Comparison of ENCODE assay signal across 23 cellular contexts in the genomic region with DNA sequence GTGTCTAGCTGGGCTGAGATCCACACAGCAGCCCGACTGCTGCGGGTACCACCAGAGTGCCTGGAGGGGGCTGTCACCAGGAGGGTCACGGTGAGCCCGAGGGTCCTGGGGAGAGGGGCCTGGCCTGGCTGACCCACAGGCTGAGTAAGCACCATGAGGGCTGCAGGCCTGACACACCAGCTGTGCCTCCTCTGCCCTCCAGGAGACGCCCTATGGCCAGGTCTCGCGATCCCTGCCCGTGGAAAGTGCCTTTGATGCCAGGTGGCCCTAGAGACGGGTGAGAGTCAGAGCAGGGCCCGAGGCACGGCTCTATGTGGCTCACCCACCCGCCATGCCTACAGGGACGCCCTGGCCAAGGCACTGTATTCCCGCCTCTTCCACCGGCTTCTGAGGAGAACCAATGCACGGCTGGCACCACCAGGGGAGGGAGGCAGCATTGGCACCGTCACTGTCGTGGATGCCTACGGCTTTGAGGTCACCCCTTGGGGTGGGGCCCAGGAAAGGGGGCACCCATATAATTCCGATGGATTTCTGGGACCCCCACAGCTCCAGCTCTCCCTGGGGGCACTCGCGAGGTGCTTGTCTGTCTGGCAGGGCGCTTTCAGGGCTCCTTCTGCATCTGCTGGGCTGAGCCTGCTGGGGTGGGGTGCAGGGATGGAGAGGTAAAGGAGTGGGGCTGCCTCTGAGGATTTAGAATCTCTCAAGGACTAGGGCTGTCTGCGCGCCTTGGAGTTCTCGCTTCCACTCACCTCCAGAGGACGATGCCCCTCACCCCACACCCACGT. TPM values are rescaled to one million over a fixed set of nuclear protein-coding genes. Genes with fewer than 3 reads are reported as not detected.
A peak's percentile ranks its signal among the peaks of the same experiment; 100 is the strongest.
DNase-seq lines count a peak whose midpoint lies in the region; ATAC-seq, FAIRE-seq and TF ChIP-seq lines count a peak whose summit lies in the region.
"Had no signal": no experiment of that assay in that cellular context is flagged by ENCODE, and none has a peak within 500 bp of the region (broad histone marks: within the 10 kb centered on the region; RNA-seq: fewer than 3 reads in every experiment).

No MANE protein-coding gene starts in this region.

- H3K4me1 Mint-ChIP-seq in nephron progenitor cell (peaks cover 8% of the 10 kb centered on the region), neural progenitor cell (peaks cover 4% of the 10 kb centered on the region)
- H3K4me1 Mint-ChIP-seq: neural crest cell had no signal

- no peak overlapping the region for H4K8ac ChIP-seq in trophoblast cell (ENCODE audit: low read depth, low read length)

- no peak overlapping the region for H4K12ac ChIP-seq in trophoblast cell (ENCODE audit: low read depth, low read length)

- no peak for TF ChIP-seq POLR2A in GM12878 (IDR thresholded peaks at IDR 0.05; ENCODE audit: low read depth, low read length)

- no peak overlapping the region for H2AK5ac ChIP-seq in trophoblast cell (ENCODE audit: low read length)

- no peak overlapping the region for H2AFZ ChIP-seq in GM12878 (ENCODE audit: control insufficient read depth, low read depth, low read length)
- H2AFZ ChIP-seq in trophoblast cell (ENCODE audit: insufficient read depth, low read length, poor library complexity), result no peak overlapping the region
- no peak overlapping the region for H2AFZ ChIP-seq in neural progenitor cell (replicated peaks)

- H2BK5ac ChIP-seq in trophoblast cell (ENCODE audit: low read depth, low read length, poor library complexity), result no peak overlapping the region

- SMC1A ChIA-PET in GM12878 (lab: Charles Lee; ENCODE audit: uncharacterized antibody, unreplicated experiment), result no interaction called here

- FAIRE-seq in GM12878 (lab: Jason Lieb, UNC) (no peak), small intestine (lab: Jason Lieb, UNC) (no peak)

- H3K27me3 Mint-ChIP-seq in nephron progenitor cell (ENCODE audit: low read depth, poor library complexity) (peaks cover 9% of the 10 kb centered on the region), neural progenitor cell (ENCODE audit: insufficient read depth, low read depth) (peaks cover 9% of the 10 kb centered on the region)
- H3K27me3 Mint-ChIP-seq: CD8-positive, alpha-beta memory T cell; T-helper 17 cell had no signal

- in situ Hi-C loops in GM12878 (cut with MboI), result loop anchor here (10.0 kb wide), 1 partner anchor 170 kb away; no protein-coding TSS in a partner anchor

- CTCF ChIA-PET in GM12878 (lab: Yijun Ruan, JAX), result interaction anchor here (1.0 to 1.4 kb wide), 3 partner anchors 14 to 155 kb away, joined by 4 to 5 read pairs (median 5); no protein-coding TSS in a partner anchor

- no peak overlapping the region for H2BK12ac ChIP-seq in trophoblast cell (ENCODE audit: low read length)

- DNase-seq in H7 (peak; percentile 63), NCI-H1092 treated with DMSO at 0.1 percent for 48 hours (lab: John Stamatoyannopoulos, UW) (peak; percentile 10), GM12878 (ENCODE audit: low read depth, low spot score) (no peak), trophoblast cell (peak; percentile 89 to 96), nephron progenitor cell (no peak), neural progenitor cell (ENCODE audit: low spot score) (no peak), small intestine (no peak)
- DNase-seq: activated CD4-positive, alpha-beta T cell treated with anti-CD3 and anti-CD28 coated beads, Interleukin-2, amount 50 U/mL, for 1 hour; activated CD8-positive, alpha-beta memory T cell treated with anti-CD3 and anti-CD28 coated beads, Interleukin-2, amount 50 U/mL, for 48 hours; activated effector memory CD4-positive, alpha-beta T cell treated with anti-CD3 and anti-CD28 coated beads, Interleukin-2, amount 50 U/mL, for 16 hours; CD8-positive, alpha-beta memory T cell; cortex of kidney; heart right ventricle; left ventricle myocardium superior; NCI-H2029; psoas muscle; stimulated activated CD4-positive, alpha-beta T cell treated with anti-CD3 and anti-CD28 coated beads, Interleukin-4, amount 100 ng/mL, for 1 hour; stimulated activated naive CD8-positive, alpha-beta T cell treated with anti-CD3 and anti-CD28 coated beads, Interleukin-15, Interleukin-2, amounts not matched to agents 100 U/mL and 50 U/mL, for 24 hours; T-helper 17 cell had no signal

- WGBS in GM12878 (ENCODE audit: insufficient coverage, insufficient replicate concordance, low lambda C conversion rate, missing lambda C conversion rate), result 40% methylated on average over 28 of the region's 28 CpGs
- no CpG with 5 or more reads among the region's 28 CpGs for WGBS in trophoblast cell (ENCODE audit: extremely low coverage, insufficient coverage, insufficient read length)
- WGBS in small intestine, 3 donors, result 75 to 81% (median 76%) methylated on average over 27 to 28 of the region's 28 CpGs

- no peaks in the 10 kb centered on the region for H3F3A ChIP-seq in neural progenitor cell (ENCODE audit: low read depth)

- RAD21 ChIA-PET in GM12878 (lab: Charles Lee; ENCODE audit: unreplicated experiment), result no interaction called here

- H3K4me3 Mint-ChIP-seq in nephron progenitor cell (no peak overlapping the region), neural progenitor cell (no peak overlapping the region)
- H3K4me3 Mint-ChIP-seq: CD8-positive, alpha-beta memory T cell; neural crest cell; T-helper 17 cell had no signal

- peaks cover 7% of the 10 kb centered on the region; the same call in 1 of the 2 replicates for H3K27me3 ChIP-seq in H7 (ENCODE audit: control insufficient read depth, insufficient read depth, low read length)
- no peaks in the 10 kb centered on the region; a peak in 1 of 4 replicates for H3K27me3 ChIP-seq in GM12878 (replicated peaks in 1 of 2; ENCODE audit: control insufficient read depth in 2 of 2, insufficient read depth in 2 of 2, low read length in 1 of 2)
- no peaks in the 10 kb centered on the region for H3K27me3 ChIP-seq in trophoblast cell (ENCODE audit: insufficient read depth, low read length)
- peaks cover 10% of the 10 kb centered on the region for H3K27me3 ChIP-seq in neural progenitor cell
- H3K27me3 ChIP-seq in small intestine (ENCODE audit: control insufficient read depth in 2 of 2, insufficient read depth in 2 of 2, low read length in 2 of 2), result no peaks in the 10 kb centered on the region
- H3K27me3 ChIP-seq: heart right ventricle, tibial nerve had no signal

- H3K9ac ChIP-seq in GM12878 (ENCODE audit: control insufficient read depth, insufficient read depth, low read length) (no peak overlapping the region), trophoblast cell (ENCODE audit: low read length) (no peak overlapping the region), neural progenitor cell (no peak overlapping the region)

- H3K27ac Mint-ChIP-seq in nephron progenitor cell, result no peak overlapping the region
- H3K27ac Mint-ChIP-seq in neural progenitor cell, result no peak overlapping the region
- H3K27ac Mint-ChIP-seq: T-helper 17 cell had no signal

- no peak for TF ChIP-seq RAD21 in GM12878 (IDR thresholded peaks at IDR 0.05; ENCODE audit: insufficient read depth, low read depth, low read length)

- TF ChIP-seq CTCF in GM12878 (IDR thresholded peaks at IDR 0.05 in 2 of 3, conservative IDR thresholded peaks at IDR 0.05 in 1 of 3; ENCODE audit: control insufficient read depth in 2 of 3, extremely low read depth in 1 of 3, insufficient read depth in 1 of 3, low read depth in 3 of 3, low read length in 3 of 3) (no peak), nephron progenitor cell (IDR thresholded peaks at IDR 0.05) (no peak), neural progenitor cell (IDR thresholded peaks at IDR 0.05) (no peak)

- no peak overlapping the region for H3K27ac ChIP-seq in GM12878 (ENCODE audit: control insufficient read depth, insufficient read depth)
- H3K27ac ChIP-seq in trophoblast cell (ENCODE audit: low read depth, low read length), result no peak overlapping the region
- no peak overlapping the region for H3K27ac ChIP-seq in neural progenitor cell
- no peak overlapping the region for H3K27ac ChIP-seq in small intestine (ENCODE audit: low read depth in 1 of 2, low read length in 1 of 2)
- H3K27ac ChIP-seq: heart right ventricle, psoas muscle, tibial nerve had no signal

- H3K4me3 ChIP-seq in H7 (ENCODE audit: insufficient read depth, low read depth, low read length) (no peak overlapping the region), GM12878 (no peak overlapping the region), trophoblast cell (ENCODE audit: low read depth, low read length) (no peak overlapping the region), neural progenitor cell (no peak overlapping the region), small intestine (ENCODE audit: low read depth in 1 of 2, low read length in 2 of 2) (no peak overlapping the region)
- H3K4me3 ChIP-seq: heart right ventricle, psoas muscle, smooth muscle cell, tibial nerve had no signal

- no peaks in the 10 kb centered on the region for H3K36me3 ChIP-seq in H7 (replicated peaks; ENCODE audit: control insufficient read depth, insufficient read depth, low read length)
- H3K36me3 ChIP-seq in GM12878 (ENCODE audit: control insufficient read depth in 2 of 2, insufficient read depth in 2 of 2, low read length in 1 of 2), result no peaks in the 10 kb centered on the region
- H3K36me3 ChIP-seq in trophoblast cell (ENCODE audit: control insufficient read depth in 1 of 2, insufficient read depth in 2 of 2, low read length in 2 of 2), result no peaks in the 10 kb centered on the region
- H3K36me3 ChIP-seq in neural progenitor cell, result no peaks in the 10 kb centered on the region
- peaks cover 0 to 2% of the 10 kb centered on the region in 2 donors for H3K36me3 ChIP-seq in small intestine (ENCODE audit: control insufficient read depth in 2 of 2, insufficient read depth in 2 of 2, low read length in 2 of 2)

- peak; percentile 10; the same call in 1 of the 3 replicates for ATAC-seq in GM12878
- ATAC-seq: heart right ventricle; left ventricle myocardium superior; psoas muscle; Right ventricle myocardium inferior; stimulated activated naive CD8-positive, alpha-beta T cell treated with anti-CD3 and anti-CD28 coated beads, Interleukin-15, Interleukin-2, amounts not matched to agents 100 U/mL and 50 U/mL, for 24 hours; T-helper 17 cell had no signal

- H3K4me2 ChIP-seq in GM12878 (ENCODE audit: control insufficient read depth, insufficient read depth) (no peak overlapping the region), trophoblast cell (ENCODE audit: low read length) (no peak overlapping the region), neural progenitor cell (no peak overlapping the region)
- H3K4me2 ChIP-seq: smooth muscle cell had no signal

- no peaks in the 10 kb centered on the region for H3K9me3 Mint-ChIP-seq in nephron progenitor cell
- H3K9me3 Mint-ChIP-seq in neural progenitor cell, result no peaks in the 10 kb centered on the region
- H3K9me3 Mint-ChIP-seq: CD8-positive, alpha-beta memory T cell; neural crest cell had no signal

- no peak for TF ChIP-seq EP300 in GM12878 (IDR thresholded peaks at IDR 0.05; ENCODE audit: borderline replicate concordance in 1 of 2, control insufficient read depth in 1 of 2, low read depth in 2 of 2, low read length in 2 of 2)

- no peak overlapping the region for H4K91ac ChIP-seq in trophoblast cell (ENCODE audit: low read depth, low read length)

- no peak overlapping the region for H3K18ac ChIP-seq in trophoblast cell (ENCODE audit: low read length)

- intact Hi-C loops in GM12878 (cut with micrococcal nuclease; ENCODE audit: unreplicated experiment), result no loop called here

- no peaks in the 10 kb centered on the region for H3K4me1 ChIP-seq in GM12878 (ENCODE audit: control insufficient read depth, insufficient read depth, low read length)
- H3K4me1 ChIP-seq in trophoblast cell (ENCODE audit: control insufficient read depth in 1 of 2, insufficient read depth in 2 of 2, low read length in 2 of 2), result no peaks in the 10 kb centered on the region
- no peaks in the 10 kb centered on the region for H3K4me1 ChIP-seq in neural progenitor cell
- H3K4me1 ChIP-seq in small intestine (ENCODE audit: control insufficient read depth in 2 of 2, insufficient read depth in 1 of 2, low read depth in 1 of 2, low read length in 1 of 2), result no peaks in the 10 kb centered on the region

- BruUV-seq in GM12878 (replicated peaks; lab: Mats Ljungman, UMichigan), result no TSS peak

- POLR2A ChIA-PET in GM12878 (lab: Charles Lee), result interaction anchor here (0.6 kb wide), 1 partner anchor 15 kb away, joined by 4 read pairs; no protein-coding TSS in a partner anchor

- H4K20me1 ChIP-seq in GM12878 (ENCODE audit: control insufficient read depth, insufficient read depth) (no peaks in the 10 kb centered on the region), neural progenitor cell (ENCODE audit: low read depth) (no peaks in the 10 kb centered on the region)

- H3K9me3 ChIP-seq in GM12878 (replicated peaks; ENCODE audit: control insufficient read depth, insufficient read depth, low read length) (no peaks in the 10 kb centered on the region), trophoblast cell (ENCODE audit: insufficient read depth, low read depth, low read length) (no peaks in the 10 kb centered on the region), neural progenitor cell (ENCODE audit: low read depth) (no peaks in the 10 kb centered on the region), small intestine (ENCODE audit: control insufficient read depth, low read depth) (no peaks in the 10 kb centered on the region)
- H3K9me3 ChIP-seq: heart right ventricle, psoas muscle, tibial nerve had no signal

- H3K36me3 Mint-ChIP-seq in nephron progenitor cell (ENCODE audit: low read depth), result no peaks in the 10 kb centered on the region
- H3K36me3 Mint-ChIP-seq in neural progenitor cell, result no peaks in the 10 kb centered on the region
- H3K36me3 Mint-ChIP-seq: CD8-positive, alpha-beta memory T cell had no signal

- no peak overlapping the region for H3K23ac ChIP-seq in trophoblast cell (ENCODE audit: low read length)

- no peak overlapping the region for H3K4ac ChIP-seq in trophoblast cell (ENCODE audit: low read depth, low read length)

- no peak overlapping the region for H2BK120ac ChIP-seq in trophoblast cell (ENCODE audit: insufficient read depth, low read length, poor library complexity)

- no peaks in the 10 kb centered on the region for H3K79me1 ChIP-seq in trophoblast cell (ENCODE audit: low read length)

- no peak overlapping the region for H3K14ac ChIP-seq in trophoblast cell (ENCODE audit: low read length)

- H3K79me2 ChIP-seq in GM12878 (ENCODE audit: control insufficient read depth, insufficient read depth, low read length), result no peaks in the 10 kb centered on the region
- H3K79me2 ChIP-seq in trophoblast cell (ENCODE audit: control insufficient read depth, insufficient read depth, low read length, poor library complexity), result no peaks in the 10 kb centered on the region
- no peaks in the 10 kb centered on the region for H3K79me2 ChIP-seq in neural progenitor cell (ENCODE audit: low read depth)

RNA-seq across cellular contexts. Expression of gene MYO15B, which starts 7.1 kb away (rescaled TPM):
- 9.9 and 14.6 TPM in 2 replicates for total RNA-seq in H7 (2014; rRNA removed; shearing (Covaris generic))
- total RNA-seq in GM12878 (2013; cell fraction: nucleolus; rRNA removed), result 43.1 and 49.0 TPM in 2 replicates
- total RNA-seq in GM12878 (2014; rRNA removed), result 4.3 and 6.7 TPM in 2 replicates
- total RNA-seq in GM12878 (2014; rRNA removed; fragmentation: Illumina TruSeq; extraction: Trizol), result 2.3 and 2.7 TPM in 2 replicates
- 12.3 and 15.4 TPM in 2 replicates for total RNA-seq in GM12878 (2021)
- polyA plus RNA-seq in GM12878 (2011; ENCODE audit: low read depth), result 3.0 TPM
- 0.67 and 0.82 TPM in 2 replicates for polyA plus RNA-seq in GM12878 (2011; rRNA removed)
- 0.73 and 0.92 TPM in 2 replicates for polyA plus RNA-seq in GM12878 (2011; cell fraction: cytosol; rRNA removed)
- 16.5 and 17.3 TPM in 2 replicates for polyA plus RNA-seq in GM12878 (2011; cell fraction: nucleus; rRNA removed)
- 14.4 and 19.5 TPM in 2 replicates for polyA plus RNA-seq in GM12878 (2012)
- polyA plus RNA-seq in GM12878 (2014; fragmentation: Illumina TruSeq; extraction: Trizol), result 2.1 and 3.6 TPM in 2 replicates
- under 1 TPM in 1 of 2 experiments, not detected in 1; 0.82 TPM for polyA plus RNA-seq in GM12878 (2014; fragmentation: Nextera tagmentation; extraction: Ambion mirVana)
- polyA plus RNA-seq in GM12878 (2014; rRNA removed), result 9.0 and 11.1 TPM in 2 replicates
- polyA plus RNA-seq in GM12878 (2016; fragmentation: Nextera tagmentation; extraction: Ambion mirVana), result 1 to 10 TPM; 1.2 to 1.3 TPM
- 0.59 and 0.62 TPM in 2 replicates for polyA minus RNA-seq in GM12878 (2011; rRNA and poly(A)+ RNA removed)
- polyA minus RNA-seq in GM12878 (2011; cell fraction: cytosol; rRNA and poly(A)+ RNA removed), result not detected in 2 replicates
- polyA minus RNA-seq in GM12878 (2011; cell fraction: nucleus; rRNA and poly(A)+ RNA removed), result 3.1 and 7.0 TPM in 2 replicates
- polyA plus RNA-seq in trophoblast cell (2013), result 8.3 and 8.9 TPM in 2 replicates
- total RNA-seq in neural progenitor cell (ENCODE audit: low replicate concordance), result 10.2 and 17.1 TPM in 2 replicates
- polyA plus RNA-seq in small intestine, result 1,000 to 10,000 TPM in 2 of 3 donors, 100 to 1,000 TPM in 1; 279 to 3,618 (median 2,326) TPM

RNA-seq across cellular contexts. Expression of gene SMIM5, which starts 38.5 kb away (rescaled TPM):
- 0.11 TPM in 1 of 2 replicates, not detected in the other for total RNA-seq in H7 (2014; rRNA removed; shearing (Covaris generic))
- 0.38 and 0.61 TPM in 2 replicates for total RNA-seq in GM12878 (2013; cell fraction: nucleolus; rRNA removed)
- not detected in 2 replicates for total RNA-seq in GM12878 (2014; rRNA removed)
- not detected in 2 replicates for total RNA-seq in GM12878 (2014; rRNA removed; fragmentation: Illumina TruSeq; extraction: Trizol)
- not detected in 2 replicates for total RNA-seq in GM12878 (2021)
- 0.07 TPM for polyA plus RNA-seq in GM12878 (2011; ENCODE audit: low read depth)
- polyA plus RNA-seq in GM12878 (2011; rRNA removed), result not detected in 2 replicates
- not detected in 2 replicates for polyA plus RNA-seq in GM12878 (2011; cell fraction: cytosol; rRNA removed)
- 0.20 TPM in 1 of 2 replicates, not detected in the other for polyA plus RNA-seq in GM12878 (2011; cell fraction: nucleus; rRNA removed)
- polyA plus RNA-seq in GM12878 (2012), result 0.20 and 0.39 TPM in 2 replicates
- polyA plus RNA-seq in GM12878 (2014; fragmentation: Illumina TruSeq; extraction: Trizol), result not detected in 2 replicates
- polyA plus RNA-seq in GM12878 (2014; fragmentation: Nextera tagmentation; extraction: Ambion mirVana), result not detected
- polyA plus RNA-seq in GM12878 (2014; rRNA removed), result 0.04 TPM in 1 of 2 replicates, not detected in the other
- under 1 TPM; 0.08 to 0.11 TPM for polyA plus RNA-seq in GM12878 (2016; fragmentation: Nextera tagmentation; extraction: Ambion mirVana)
- not detected in 2 replicates for polyA minus RNA-seq in GM12878 (2011; rRNA and poly(A)+ RNA removed)
- not detected in 2 replicates for polyA minus RNA-seq in GM12878 (2011; cell fraction: cytosol; rRNA and poly(A)+ RNA removed)
- not detected in 2 replicates for polyA minus RNA-seq in GM12878 (2011; cell fraction: nucleus; rRNA and poly(A)+ RNA removed)
- polyA plus RNA-seq in trophoblast cell (2013), result 0.37 and 0.38 TPM in 2 replicates
- not detected in 2 replicates for total RNA-seq in neural progenitor cell (ENCODE audit: low replicate concordance)
- polyA plus RNA-seq in small intestine, result 100 to 1,000 TPM in 1 of 3 donors, 10 to 100 TPM in 2; 11.1 to 114 (median 94.6) TPM
- total RNA-seq: neural crest cell had no signal

Comparison
In these comparisons a context has a peak if more than half of its experiments do, and no peak if none do; other contexts are left out.
1. DNase-seq: peak in H7 (single experiment), NCI-H1092 treated with DMSO at 0.1 percent for 48 hours (single experiment) and trophoblast cell (2 of 2); none in GM12878 (single experiment), nephron progenitor cell (single experiment), neural progenitor cell (single experiment) and small intestine (single experiment).